ENCODE assay signal across 10 cellular contexts in the genomic region with DNA sequence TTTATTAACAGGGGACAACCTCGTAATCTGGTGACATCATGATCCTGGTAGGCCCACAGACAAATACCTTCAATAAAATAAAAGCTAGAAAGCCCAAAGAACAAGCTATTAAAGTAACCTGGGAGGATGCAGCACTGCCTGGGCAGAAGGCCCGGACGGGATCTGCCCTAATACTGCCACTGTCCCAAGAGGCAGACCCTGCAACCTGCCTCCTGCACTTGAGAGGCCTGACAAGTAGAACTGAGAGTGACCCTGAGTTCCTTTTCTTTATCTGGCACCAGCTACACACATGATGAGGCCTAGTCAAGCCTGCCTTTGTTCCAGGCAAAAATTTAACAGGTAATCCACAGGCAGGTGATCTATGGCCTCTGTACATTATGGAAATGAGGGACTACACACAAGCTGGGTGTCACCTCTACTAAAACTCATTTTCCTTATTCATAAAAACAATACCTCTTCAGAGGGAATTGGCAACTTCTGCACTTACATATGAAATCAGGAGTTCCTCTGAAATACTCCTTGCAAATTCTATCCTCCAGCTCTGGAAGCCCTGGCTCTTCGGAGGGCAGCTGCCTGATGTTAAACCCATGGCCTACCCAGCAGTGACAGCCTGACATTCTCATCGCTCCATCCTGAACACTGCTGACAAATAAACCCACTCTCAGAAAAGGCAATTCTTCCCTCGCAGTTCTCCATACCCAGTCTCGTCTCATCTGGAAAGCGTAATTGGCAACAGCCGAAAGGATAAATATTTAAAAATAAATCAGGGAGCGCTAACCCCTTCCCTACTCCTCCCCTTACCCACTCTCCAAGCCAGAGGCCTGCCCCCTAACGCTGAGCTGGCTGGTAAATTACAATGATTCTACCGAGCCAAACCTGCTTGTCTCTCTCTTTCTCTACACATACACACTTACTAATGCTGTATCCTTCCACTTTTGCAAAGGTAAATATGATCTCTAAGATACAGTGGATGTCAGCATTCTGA. TPM values are rescaled to one million over a fixed set of nuclear protein-coding genes. Genes with fewer than 3 reads are reported as not detected.
DNase-seq lines count a peak whose midpoint lies in the region; ATAC-seq and TF ChIP-seq lines count a peak whose summit lies in the region.
"Had no signal": no experiment of that assay in that cellular context is flagged by ENCODE, and none has a peak within 500 bp of the region (broad histone marks: within the 10 kb centered on the region; RNA-seq: fewer than 3 reads in every experiment).

No MANE protein-coding gene starts in this region.

- H3K9ac ChIP-seq in muscle layer of colon (ENCODE audit: low read length): peak overlapping the region; percentile 59

- peaks cover 69% of the 10 kb centered on the region for H3K4me1 ChIP-seq in cardiac muscle cell (ENCODE audit: low read depth)
- peaks cover 87% of the 10 kb centered on the region for H3K4me1 ChIP-seq in muscle layer of colon (ENCODE audit: insufficient read depth, low read length)
- peaks cover 4% of the 10 kb centered on the region for H3K4me1 ChIP-seq in urinary bladder (ENCODE audit: insufficient read depth)

- no peaks in the 10 kb centered on the region for H3K36me3 ChIP-seq in cardiac muscle cell
- H3K36me3 ChIP-seq in muscle layer of colon (ENCODE audit: insufficient read depth, low read length): no peaks in the 10 kb centered on the region
- no peaks in the 10 kb centered on the region for H3K36me3 ChIP-seq in urinary bladder (ENCODE audit: insufficient read depth)

- ATAC-seq in left cardiac atrium (no peak), GM18861 (IDR thresholded peaks at IDR 0.05; ENCODE audit: unreplicated experiment) (no peak), GM19351 (IDR thresholded peaks at IDR 0.05; ENCODE audit: unreplicated experiment) (no peak), GM19467 (IDR thresholded peaks at IDR 0.05; ENCODE audit: unreplicated experiment) (no peak)

- H3K27me3 ChIP-seq in cardiac muscle cell (peaks cover 48% of the 10 kb centered on the region), dorsolateral prefrontal cortex (peaks cover 0 to 7% (median 0%) of the 10 kb centered on the region in 45 donors), muscle layer of colon (ENCODE audit: control insufficient read depth in 1 of 2, insufficient read depth in 2 of 2, low read length in 2 of 2) (no peaks in the 10 kb centered on the region)

- H3K4me3 ChIP-seq in cardiac muscle cell (no peak overlapping the region), dorsolateral prefrontal cortex (peak overlapping the region in 10 of 59 donors; percentile 2 to 17 (median 12)), muscle layer of colon (ENCODE audit: low read depth in 1 of 2, low read length in 2 of 2) (peak overlapping the region in 1 of 2 donors; percentile 17), urinary bladder (ENCODE audit: low read depth, low read length) (no peak overlapping the region)

- DNase-seq in cardiac muscle cell (ENCODE audit: low read depth in 1 of 2, low spot score in 1 of 2): no peak
- no peak for DNase-seq in left cardiac atrium
- DNase-seq in dorsolateral prefrontal cortex: no peak
- DNase-seq: GDM1, H7 had no signal

- intact Hi-C loops in left cardiac atrium (cut with DNase I): loop anchor here in 1 of 2 donors (10.0 kb wide), 1 partner anchor 216 kb away; no protein-coding TSS in a partner anchor
- intact Hi-C loops in dorsolateral prefrontal cortex (cut with DNase I): no loop called here

- 38% methylated on average over 12 of the region's 12 CpGs for WGBS in urinary bladder

- no peak for TF ChIP-seq CTCF in cardiac muscle cell (IDR thresholded peaks at IDR 0.05; ENCODE audit: low read depth, low read length)
- TF ChIP-seq CTCF in dorsolateral prefrontal cortex (IDR thresholded peaks at IDR 0.05 in 54 of 56, conservative IDR thresholded peaks at IDR 0.05 in 2 of 56; ENCODE audit: low read depth in 1 of 56, partially characterized antibody in 56 of 56): no peak

- H3K9me3 ChIP-seq in cardiac muscle cell (ENCODE audit: low read depth) (no peaks in the 10 kb centered on the region), muscle layer of colon (ENCODE audit: low read length) (no peaks in the 10 kb centered on the region)

- peak overlapping the region; percentile 72 for H3K27ac ChIP-seq in cardiac muscle cell
- H3K27ac ChIP-seq in dorsolateral prefrontal cortex: peak overlapping the region in 54 of 59 donors; percentile 5 to 96 (median 76)
- H3K27ac ChIP-seq in muscle layer of colon (ENCODE audit: low read depth, low read length): peak overlapping the region; percentile 98
- peak overlapping the region; percentile 87 for H3K27ac ChIP-seq in urinary bladder (ENCODE audit: low read depth)

RNA-seq across cellular contexts. Expression of a gene that starts 2.5 kb away (rescaled TPM):
- 6.6 and 12.2 TPM in 2 replicates for total RNA-seq in cardiac muscle cell
- 6.7 and 8.4 TPM in 2 replicates for polyA plus RNA-seq in cardiac muscle cell
- 10 to 100 TPM; 11.9 to 12.6 TPM for total RNA-seq in left cardiac atrium
- 10 to 100 TPM in 109 of 120 experiments, 1 to 10 TPM in 11; 7.3 to 24.4 (median 13.4) TPM for total RNA-seq in dorsolateral prefrontal cortex
- total RNA-seq in urinary bladder: 19.4 TPM
- 11.8 TPM for polyA plus RNA-seq in urinary bladder
